ENCODE assay signal across 9 cellular contexts in genomic region chr7:21429021-21429420, GRCh38. TPM values are rescaled to one million over a fixed set of nuclear protein-coding genes. Genes with fewer than 3 reads are reported as not detected.
DNase-seq lines count a peak whose midpoint lies in the region; ATAC-seq and TF ChIP-seq lines count a peak whose summit lies in the region.
"Had no signal": no experiment of that assay in that cellular context is flagged by ENCODE, and none has a peak within 500 bp of the region (broad histone marks: within the 10 kb centered on the region; RNA-seq: fewer than 3 reads in every experiment).

No MANE protein-coding gene starts in this region.

- DNase-seq in NCI-H69 (lab: John Stamatoyannopoulos, UW), result peak; percentile 47
- no peak for DNase-seq in effector memory CD4-positive, alpha-beta T cell
- DNase-seq in osteocyte (ENCODE audit: extremely low spot score, unreplicated experiment), result no peak
- no peak for DNase-seq in anterior cingulate cortex (lab: John Stamatoyannopoulos, UW)
- DNase-seq in DMS53 treated with DMSO at 0.1 percent for 48 hours (lab: John Stamatoyannopoulos, UW; ENCODE audit: unreplicated experiment), result no peak
- DNase-seq: NCI-H2029 had no signal

- peaks cover 52% of the 10 kb centered on the region for H3K4me1 ChIP-seq in DOHH2 (ENCODE audit: control insufficient read depth, low read length)
- H3K4me1 ChIP-seq in effector memory CD4-positive, alpha-beta T cell (ENCODE audit: control insufficient read depth, insufficient read depth, low read length, poor library complexity, severe bottlenecking), result peaks cover 32% of the 10 kb centered on the region

- H3K4me2 ChIP-seq in DOHH2 (ENCODE audit: low read length), result peak overlapping the region; percentile 64

- H3K9me3 ChIP-seq in DOHH2 (ENCODE audit: control insufficient read depth, insufficient read depth, low read length), result no peaks in the 10 kb centered on the region
- H3K9me3 ChIP-seq in effector memory CD4-positive, alpha-beta T cell (ENCODE audit: control insufficient read depth, low read length), result no peaks in the 10 kb centered on the region

- no peak for TF ChIP-seq CTCF in DOHH2 (IDR thresholded peaks at IDR 0.05; ENCODE audit: low read depth, low read length, poor library complexity, severe bottlenecking)
- TF ChIP-seq CTCF in osteocyte (IDR thresholded peaks at IDR 0.05), result no peak

- H3F3A ChIP-seq in DOHH2 (ENCODE audit: control insufficient read depth, insufficient read depth), result peaks cover 5% of the 10 kb centered on the region; the same call in 1 of the 2 replicates

- no peaks in the 10 kb centered on the region for H4K20me1 ChIP-seq in DOHH2 (ENCODE audit: control insufficient read depth, insufficient read depth, low read depth, low read length)

- H3K4me3 ChIP-seq in DOHH2 (ENCODE audit: low read length), result peak overlapping the region; percentile 94
- peak overlapping the region; percentile 99 for H3K4me3 ChIP-seq in effector memory CD4-positive, alpha-beta T cell (ENCODE audit: insufficient read depth, low read depth, low read length, poor library complexity, severe bottlenecking)

- H3K4me3 Mint-ChIP-seq in osteocyte (ENCODE audit: unreplicated experiment), result peak overlapping the region; percentile 100

- peaks cover 22% of the 10 kb centered on the region for H3K36me3 ChIP-seq in DOHH2 (ENCODE audit: control insufficient read depth, low read length)
- H3K36me3 ChIP-seq in effector memory CD4-positive, alpha-beta T cell (ENCODE audit: control insufficient read depth, insufficient read depth, low read length), result peaks cover 4% of the 10 kb centered on the region

- H3K27me3 ChIP-seq in DOHH2 (ENCODE audit: control insufficient read depth, low read length), result no peaks in the 10 kb centered on the region
- no peaks in the 10 kb centered on the region for H3K27me3 ChIP-seq in effector memory CD4-positive, alpha-beta T cell (replicated peaks; ENCODE audit: control insufficient read depth, insufficient read depth, low read length, poor library complexity, severe bottlenecking)

- ATAC-seq in HG03135 (IDR thresholded peaks at IDR 0.05; ENCODE audit: unreplicated experiment), result no peak
- no peak for ATAC-seq in HG03378 (IDR thresholded peaks at IDR 0.05; ENCODE audit: unreplicated experiment)

- no peaks in the 10 kb centered on the region for H3K36me3 Mint-ChIP-seq in osteocyte (ENCODE audit: unreplicated experiment)

- peak overlapping the region; percentile 81 for H3K27ac ChIP-seq in DOHH2 (ENCODE audit: low read depth, low read length)
- peak overlapping the region; percentile 99 for H3K27ac ChIP-seq in effector memory CD4-positive, alpha-beta T cell (ENCODE audit: insufficient read depth, low read length, poor library complexity, severe bottlenecking)

- peaks cover 26% of the 10 kb centered on the region for H3K4me1 Mint-ChIP-seq in osteocyte (ENCODE audit: unreplicated experiment)

- H3K9me2 ChIP-seq in DOHH2 (replicated peaks; ENCODE audit: control insufficient read depth, low read length), result no peaks in the 10 kb centered on the region

- H3K27me3 Mint-ChIP-seq in osteocyte (ENCODE audit: unreplicated experiment), result no peaks in the 10 kb centered on the region

- H3K9me3 Mint-ChIP-seq in osteocyte (ENCODE audit: unreplicated experiment), result no peaks in the 10 kb centered on the region

- peaks cover 41% of the 10 kb centered on the region for H3K79me2 ChIP-seq in DOHH2 (ENCODE audit: control insufficient read depth, low read length)

- H3K27ac Mint-ChIP-seq in osteocyte (ENCODE audit: unreplicated experiment), result peak overlapping the region; percentile 98

RNA-seq across cellular contexts. Expression of gene SP4, which starts 1.1 kb away (rescaled TPM):
- 6.4 and 9.6 TPM in 2 replicates for total RNA-seq in osteocyte
